ENCODE assay signal across 2 cellular contexts in genomic region chr17:45777388-45777787, GRCh38.
TF ChIP-seq lines count a peak whose summit lies in the region.

No MANE protein-coding gene starts in this region.

TF ChIP-seq in SK-N-SH, 30 proteins besides CTCF, POLR2A, EP300 and RAD21:
- TF ChIP-seq, protein P1, sequence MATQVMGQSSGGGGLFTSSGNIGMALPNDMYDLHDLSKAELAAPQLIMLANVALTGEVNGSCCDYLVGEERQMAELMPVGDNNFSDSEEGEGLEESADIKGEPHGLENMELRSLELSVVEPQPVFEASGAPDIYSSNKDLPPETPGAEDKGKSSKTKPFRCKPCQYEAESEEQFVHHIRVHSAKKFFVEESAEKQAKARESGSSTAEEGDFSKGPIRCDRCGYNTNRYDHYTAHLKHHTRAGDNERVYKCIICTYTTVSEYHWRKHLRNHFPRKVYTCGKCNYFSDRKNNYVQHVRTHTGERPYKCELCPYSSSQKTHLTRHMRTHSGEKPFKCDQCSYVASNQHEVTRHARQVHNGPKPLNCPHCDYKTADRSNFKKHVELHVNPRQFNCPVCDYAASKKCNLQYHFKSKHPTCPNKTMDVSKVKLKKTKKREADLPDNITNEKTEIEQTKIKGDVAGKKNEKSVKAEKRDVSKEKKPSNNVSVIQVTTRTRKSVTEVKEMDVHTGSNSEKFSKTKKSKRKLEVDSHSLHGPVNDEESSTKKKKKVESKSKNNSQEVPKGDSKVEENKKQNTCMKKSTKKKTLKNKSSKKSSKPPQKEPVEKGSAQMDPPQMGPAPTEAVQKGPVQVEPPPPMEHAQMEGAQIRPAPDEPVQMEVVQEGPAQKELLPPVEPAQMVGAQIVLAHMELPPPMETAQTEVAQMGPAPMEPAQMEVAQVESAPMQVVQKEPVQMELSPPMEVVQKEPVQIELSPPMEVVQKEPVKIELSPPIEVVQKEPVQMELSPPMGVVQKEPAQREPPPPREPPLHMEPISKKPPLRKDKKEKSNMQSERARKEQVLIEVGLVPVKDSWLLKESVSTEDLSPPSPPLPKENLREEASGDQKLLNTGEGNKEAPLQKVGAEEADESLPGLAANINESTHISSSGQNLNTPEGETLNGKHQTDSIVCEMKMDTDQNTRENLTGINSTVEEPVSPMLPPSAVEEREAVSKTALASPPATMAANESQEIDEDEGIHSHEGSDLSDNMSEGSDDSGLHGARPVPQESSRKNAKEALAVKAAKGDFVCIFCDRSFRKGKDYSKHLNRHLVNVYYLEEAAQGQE (IDR thresholded peaks at IDR 0.05; ENCODE audit: low read depth, low read length): peak; percentile 89
- no peak for TF ChIP-seq RCOR1 (IDR thresholded peaks at IDR 0.05; ENCODE audit: low read length)

TF ChIP-seq in SK-N-SH treated with all-trans-retinoic acid at 6 μM for 48 hours, 23 proteins besides CTCF, POLR2A, EP300 and RAD21 (continued from another document):
- TF ChIP-seq, protein P2, sequence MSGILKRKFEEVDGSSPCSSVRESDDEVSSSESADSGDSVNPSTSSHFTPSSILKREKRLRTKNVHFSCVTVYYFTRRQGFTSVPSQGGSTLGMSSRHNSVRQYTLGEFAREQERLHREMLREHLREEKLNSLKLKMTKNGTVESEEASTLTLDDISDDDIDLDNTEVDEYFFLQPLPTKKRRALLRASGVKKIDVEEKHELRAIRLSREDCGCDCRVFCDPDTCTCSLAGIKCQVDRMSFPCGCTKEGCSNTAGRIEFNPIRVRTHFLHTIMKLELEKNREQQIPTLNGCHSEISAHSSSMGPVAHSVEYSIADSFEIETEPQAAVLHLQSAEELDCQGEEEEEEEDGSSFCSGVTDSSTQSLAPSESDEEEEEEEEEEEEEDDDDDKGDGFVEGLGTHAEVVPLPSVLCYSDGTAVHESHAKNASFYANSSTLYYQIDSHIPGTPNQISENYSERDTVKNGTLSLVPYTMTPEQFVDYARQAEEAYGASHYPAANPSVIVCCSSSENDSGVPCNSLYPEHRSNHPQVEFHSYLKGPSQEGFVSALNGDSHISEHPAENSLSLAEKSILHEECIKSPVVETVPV (CRISPR knock-in tag; IDR thresholded peaks at IDR 0.05): no peak
- TF ChIP-seq TSHZ2 (CRISPR knock-in tag; IDR thresholded peaks at IDR 0.05): no peak
- no peak for TF ChIP-seq ARNTL (CRISPR knock-in tag; IDR thresholded peaks at IDR 0.05; ENCODE audit: borderline replicate concordance, low read depth)
- TF ChIP-seq, protein P3, sequence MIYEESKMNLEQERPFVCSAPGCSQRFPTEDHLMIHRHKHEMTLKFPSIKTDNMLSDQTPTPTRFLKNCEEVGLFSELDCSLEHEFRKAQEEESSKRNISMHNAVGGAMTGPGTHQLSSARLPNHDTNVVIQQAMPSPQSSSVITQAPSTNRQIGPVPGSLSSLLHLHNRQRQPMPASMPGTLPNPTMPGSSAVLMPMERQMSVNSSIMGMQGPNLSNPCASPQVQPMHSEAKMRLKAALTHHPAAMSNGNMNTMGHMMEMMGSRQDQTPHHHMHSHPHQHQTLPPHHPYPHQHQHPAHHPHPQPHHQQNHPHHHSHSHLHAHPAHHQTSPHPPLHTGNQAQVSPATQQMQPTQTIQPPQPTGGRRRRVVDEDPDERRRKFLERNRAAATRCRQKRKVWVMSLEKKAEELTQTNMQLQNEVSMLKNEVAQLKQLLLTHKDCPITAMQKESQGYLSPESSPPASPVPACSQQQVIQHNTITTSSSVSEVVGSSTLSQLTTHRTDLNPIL (CRISPR knock-in tag; IDR thresholded peaks at IDR 0.05; ENCODE audit: low read depth): no peak
- TF ChIP-seq ZNF8 (CRISPR knock-in tag; IDR thresholded peaks at IDR 0.05): no peak
- TF ChIP-seq ZNF565 (CRISPR knock-in tag; conservative IDR thresholded peaks at IDR 0.05; ENCODE audit: low read depth): no peak
- no peak for TF ChIP-seq TOX (CRISPR knock-in tag; IDR thresholded peaks at IDR 0.05; ENCODE audit: borderline replicate concordance)
- TF ChIP-seq CSDC2 (CRISPR knock-in tag; IDR thresholded peaks at IDR 0.05): no peak
TF ChIP-seq in SK-N-SH treated with all-trans-retinoic acid at 6 μM for 48 hours: peak in this region for 0.
